8 cellular contexts compared by ENCODE assay signal in genomic region chr19:17215125-17215971, GRCh38. TPM values are rescaled to one million over a fixed set of nuclear protein-coding genes. Genes with fewer than 3 reads are reported as not detected.
DNase-seq lines count a peak whose midpoint lies in the region; ATAC-seq lines count a peak whose summit lies in the region.

TSS of gene USE1 (plus strand) at chr19:17215357. CDS start at chr19:17215406, 49 bp downstream.

- no peaks in the 10 kb centered on the region for H3K9me3 Mint-ChIP-seq in effector memory CD8-positive, alpha-beta T cell

- H3K27ac Mint-ChIP-seq in effector memory CD8-positive, alpha-beta T cell = peak within 1 kb of the TSS; percentile 94 to 95

- no peaks in the 10 kb centered on the region for H3K27me3 Mint-ChIP-seq in effector memory CD8-positive, alpha-beta T cell

- H3K4me1 Mint-ChIP-seq in effector memory CD8-positive, alpha-beta T cell (ENCODE audit: low read depth in 2 of 2) = peaks cover 4 to 12% of the 10 kb centered on the region in 2 donors

- peaks cover 66% of the 10 kb centered on the region for H3K36me3 ChIP-seq in BLaER1

- H3K9me3 ChIP-seq in BLaER1 = no peaks in the 10 kb centered on the region

- peak; percentile 78 for ATAC-seq in GM19351 (IDR thresholded peaks at IDR 0.05; ENCODE audit: unreplicated experiment)
- peak; percentile 99 for ATAC-seq in effector memory CD8-positive, alpha-beta T cell (replicated peaks)

- peaks cover 46% of the 10 kb centered on the region for H3K4me1 ChIP-seq in BLaER1

- peak within 1 kb of the TSS; percentile 86 to 87 for H3K4me3 Mint-ChIP-seq in effector memory CD8-positive, alpha-beta T cell

- peak within 1 kb of the TSS; percentile 76 for H3K4me3 ChIP-seq in BLaER1

- POLR2A ChIA-PET in activated CD8-positive, alpha-beta memory T cell treated with anti-CD3 and anti-CD28 coated beads for 36 hours (lab: Charles Lee) = interaction anchor here (1.1 to 2.3 kb wide), 7 partner anchors 11 to 204 kb away, joined by 3 to 13 read pairs (median 5); partner anchors contain the start of gene OCEL1

- H3K9ac ChIP-seq in BLaER1 = peak within 1 kb of the TSS; percentile 89

- H3K27me3 ChIP-seq in BLaER1 = no peaks in the 10 kb centered on the region

- peak within 1 kb of the TSS; percentile 93 for H3K4me2 ChIP-seq in BLaER1

- peak; percentile 82 for DNase-seq in HT-29 (ENCODE audit: low spot score)
- DNase-seq in NK-92 treated with Interleukin-12 subunit alpha and Interleukin-12 subunit beta, amount 100 ng/mL, for 24 hours (lab: John Stamatoyannopoulos, UW) = peak; percentile 77
- DNase-seq in effector memory CD8-positive, alpha-beta T cell = peak; percentile 82 to 83 (median 82)
- peak; percentile 95 for DNase-seq in medulla oblongata (ENCODE audit: extremely low spot score)
- DNase-seq in stimulated activated CD8-positive, alpha-beta memory T cell treated with anti-CD3 and anti-CD28 coated beads, Interleukin-12 subunit alpha, Interleukin-12 subunit beta, amount 100 ng/mL, for 1 hour (ENCODE audit: low read depth) = peak; percentile 76

- no peaks in the 10 kb centered on the region for H4K20me1 ChIP-seq in BLaER1

- H3K36me3 Mint-ChIP-seq in effector memory CD8-positive, alpha-beta T cell (ENCODE audit: insufficient read depth) = peaks cover 56% of the 10 kb centered on the region

- H3K27ac ChIP-seq in BLaER1 = peak within 1 kb of the TSS; percentile 96

- CTCF ChIA-PET in activated CD8-positive, alpha-beta memory T cell treated with anti-CD3 and anti-CD28 coated beads for 36 hours (lab: Charles Lee) = interaction anchor here (0.6 to 2.4 kb wide), 10 partner anchors 8 to 1878 kb away, joined by 3 to 9 read pairs (median 3); partner anchors contain the start of gene OCEL1

RNA-seq across cellular contexts. Expression of gene USE1, which starts in this region (rescaled TPM):
- 27.6 and 29.1 TPM in 2 replicates for total RNA-seq in HT-29 (2014; rRNA removed; shearing (Covaris generic))
- 10 to 100 TPM; 25.7 to 26.4 TPM for total RNA-seq in activated CD8-positive, alpha-beta memory T cell treated with anti-CD3 and anti-CD28 coated beads for 36 hours

Comparison
In these comparisons a context has a peak if more than half of its experiments do, and no peak if none do; other contexts are left out.
1. Peak in every context shown above with its lines: DNase-seq, ATAC-seq, H3K4me3 ChIP-seq and H3K27ac ChIP-seq.